13 cellular contexts compared by ENCODE assay signal in genomic region chr6:130681028-130681427, GRCh38.
DNase-seq lines count a peak whose midpoint lies in the region; ATAC-seq and TF ChIP-seq lines count a peak whose summit lies in the region.
"Had no signal": no experiment of that assay in that cellular context is flagged by ENCODE, and none has a peak within 500 bp of the region (broad histone marks: within the 10 kb centered on the region; RNA-seq: fewer than 3 reads in every experiment).

No MANE protein-coding gene starts in this region.

- ATAC-seq in esophagus mucosa (no peak), GM18511 (IDR thresholded peaks at IDR 0.05; ENCODE audit: unreplicated experiment) (no peak)
- ATAC-seq in activated CD8-positive, alpha-beta memory T cell treated with anti-CD3 and anti-CD28 coated beads, Interleukin-2, amount 10 ng/mL, durations not matched to agents 7 days and 5 days: no peak
- ATAC-seq: stimulated activated effector memory CD8-positive, alpha-beta T cell treated with anti-CD3 and anti-CD28 coated beads, Interleukin-12 subunit alpha, Interleukin-12 subunit beta, amount 100 ng/mL, for 72 hours had no signal

- H3K4me1 ChIP-seq in esophagus muscularis mucosa (peaks cover 0 to 4% (median 2%) of the 10 kb centered on the region in 4 donors), muscle layer of duodenum (ENCODE audit: control insufficient read depth in 1 of 2, insufficient read depth in 2 of 2, low read length in 2 of 2) (peaks cover 0 to 2% of the 10 kb centered on the region in 2 donors), uterus (peaks cover 0 to 11% of the 10 kb centered on the region in 2 donors)

- H3K4me3 Mint-ChIP-seq in activated CD8-positive, alpha-beta memory T cell treated with anti-CD3 and anti-CD28 coated beads, Interleukin-2, amount 10 ng/mL, durations not matched to agents 7 days and 5 days: no peak overlapping the region
- H3K4me3 Mint-ChIP-seq: activated CD4-positive, alpha-beta T cell treated with anti-CD3 and anti-CD28 coated beads, Interleukin-2, amount 10 ng/mL, durations not matched to agents 24 days and 14 days; stimulated activated effector memory CD8-positive, alpha-beta T cell treated with anti-CD3 and anti-CD28 coated beads, Interleukin-12 subunit alpha, Interleukin-12 subunit beta, amount 100 ng/mL, for 72 hours had no signal

- 26% methylated on average over 1 of the region's 1 CpG for WGBS in esophagus muscularis mucosa

- intact Hi-C loops in esophagus muscularis mucosa (cut with DNase I) (no loop called here), uterus (cut with DNase I; ENCODE audit: low total_unique reads) (no loop called here)

- CTCF ChIA-PET in activated CD8-positive, alpha-beta memory T cell treated with anti-CD3 and anti-CD28 coated beads, Interleukin-2, amount 10 ng/mL, durations not matched to agents 7 days and 5 days (lab: Charles Lee): no interaction called here

- no peaks in the 10 kb centered on the region for H3K27me3 ChIP-seq in esophagus muscularis mucosa
- H3K27me3 ChIP-seq in muscle layer of duodenum (ENCODE audit: low read depth, low read length): no peaks in the 10 kb centered on the region
- H3K27me3 ChIP-seq in uterus: no peaks in the 10 kb centered on the region

- peaks cover 13% of the 10 kb centered on the region for H3K4me1 Mint-ChIP-seq in activated CD8-positive, alpha-beta memory T cell treated with anti-CD3 and anti-CD28 coated beads, Interleukin-2, amount 10 ng/mL, durations not matched to agents 7 days and 5 days

- no peaks in the 10 kb centered on the region for H3K27me3 Mint-ChIP-seq in activated CD8-positive, alpha-beta memory T cell treated with anti-CD3 and anti-CD28 coated beads, Interleukin-2, amount 10 ng/mL, durations not matched to agents 7 days and 5 days

- peak; percentile 32 for DNase-seq in RPMI7951 (ENCODE audit: low read depth)
- no peak for DNase-seq in esophagus muscularis mucosa (ENCODE audit: extremely low spot score)
- DNase-seq in uterus: no peak
- DNase-seq in activated T-cell treated with anti-CD3 and anti-CD28 coated beads, Interleukin-2, amount 50 U/mL, for 1 hour: no peak
- DNase-seq in activated CD8-positive, alpha-beta memory T cell treated with anti-CD3 and anti-CD28 coated beads, Interleukin-2, amount 10 ng/mL, durations not matched to agents 7 days and 5 days: no peak
- DNase-seq: activated CD4-positive, alpha-beta T cell treated with anti-CD3 and anti-CD28 coated beads, Interleukin-2, amount 10 ng/mL, durations not matched to agents 24 days and 14 days; DMS53; NCI-H1092 treated with DMSO at 0.1 percent for 48 hours; NCI-H82 had no signal

- no peak overlapping the region for H3K4me3 ChIP-seq in esophagus muscularis mucosa
- no peak overlapping the region for H3K4me3 ChIP-seq in muscle layer of duodenum (ENCODE audit: low read depth in 1 of 2, low read length in 2 of 2)
- no peak overlapping the region for H3K4me3 ChIP-seq in uterus

- TF ChIP-seq EP300 in esophagus muscularis mucosa (IDR thresholded peaks at IDR 0.05): no peak

- H3K9me3 ChIP-seq in esophagus muscularis mucosa (peaks cover 0 to 11% (median 0%) of the 10 kb centered on the region in 4 donors), muscle layer of duodenum (ENCODE audit: control insufficient read depth in 1 of 2, low read length in 2 of 2) (peaks cover 0 to 2% of the 10 kb centered on the region in 2 donors), uterus (no peaks in the 10 kb centered on the region)

- peaks cover 19% of the 10 kb centered on the region for H3K36me3 Mint-ChIP-seq in activated CD8-positive, alpha-beta memory T cell treated with anti-CD3 and anti-CD28 coated beads, Interleukin-2, amount 10 ng/mL, durations not matched to agents 7 days and 5 days
- H3K36me3 Mint-ChIP-seq: stimulated activated effector memory CD8-positive, alpha-beta T cell treated with anti-CD3 and anti-CD28 coated beads, Interleukin-12 subunit alpha, Interleukin-12 subunit beta, amount 100 ng/mL, for 72 hours had no signal

- no peak overlapping the region for H3K27ac Mint-ChIP-seq in activated CD8-positive, alpha-beta memory T cell treated with anti-CD3 and anti-CD28 coated beads, Interleukin-2, amount 10 ng/mL, durations not matched to agents 7 days and 5 days
- H3K27ac Mint-ChIP-seq: activated CD4-positive, alpha-beta T cell treated with anti-CD3 and anti-CD28 coated beads, Interleukin-2, amount 10 ng/mL, durations not matched to agents 24 days and 14 days; stimulated activated effector memory CD8-positive, alpha-beta T cell treated with anti-CD3 and anti-CD28 coated beads, Interleukin-12 subunit alpha, Interleukin-12 subunit beta, amount 100 ng/mL, for 72 hours had no signal

- H3K27ac ChIP-seq in esophagus muscularis mucosa (replicated peaks in 1 of 4) (peak overlapping the region; percentile 30 to 55 (median 39)), muscle layer of duodenum (ENCODE audit: low read length) (peak overlapping the region; percentile 10), uterus (peak overlapping the region; percentile 87 to 88)

- TF ChIP-seq CTCF in esophagus muscularis mucosa (IDR thresholded peaks at IDR 0.05): no peak
- TF ChIP-seq CTCF in uterus (IDR thresholded peaks at IDR 0.05): no peak

- no peak for TF ChIP-seq POLR2A in esophagus muscularis mucosa (IDR thresholded peaks at IDR 0.05; ENCODE audit: low read depth)
- no peak for TF ChIP-seq POLR2A in uterus (IDR thresholded peaks at IDR 0.05)

- H3K9me3 Mint-ChIP-seq in activated CD8-positive, alpha-beta memory T cell treated with anti-CD3 and anti-CD28 coated beads, Interleukin-2, amount 10 ng/mL, durations not matched to agents 7 days and 5 days (ENCODE audit: low read depth): peaks cover 20% of the 10 kb centered on the region

- H3K36me3 ChIP-seq in esophagus muscularis mucosa (no peaks in the 10 kb centered on the region), muscle layer of duodenum (ENCODE audit: control insufficient read depth in 1 of 2, insufficient read depth in 2 of 2, low read length in 2 of 2) (no peaks in the 10 kb centered on the region), uterus (no peaks in the 10 kb centered on the region)

Comparison
In these comparisons a context has a peak if more than half of its experiments do, and no peak if none do; other contexts are left out.
1. H3K27ac ChIP-seq: peak in every context shown above with its lines; median percentile 88 in uterus; 39 in esophagus muscularis mucosa; 10 in muscle layer of duodenum.